ENCODE assay signal across 19 cellular contexts in genomic region chr7:32602470-32602869, GRCh38.
"Had no signal": no experiment of that assay in that cellular context is flagged by ENCODE, and none has a peak within 500 bp of the region (broad histone marks: within the 10 kb centered on the region; RNA-seq: fewer than 3 reads in every experiment).

No MANE protein-coding gene starts in this region.

- ATAC-seq: foreskin keratinocyte; gastroesophageal sphincter; naive thymus-derived CD4-positive, alpha-beta T cell; psoas muscle; right lobe of liver; stimulated activated naive B cell treated with anti-CD40 and anti-IgM and Interleukin-4, amounts not matched to agents 10 μg/mL and 1 μg/mL and 100 μg/mL, for 72 hours had no signal

- DNase-seq: colonic mucosa; effector memory CD4-positive, alpha-beta T cell; foreskin keratinocyte; heart right ventricle; hippocampal formation; islet precursor cell; kidney glomerular epithelial cell; mesendoderm; midbrain; naive thymus-derived CD4-positive, alpha-beta T cell; nucleus accumbens; psoas muscle; right lobe of liver; small intestine; stimulated activated CD4-positive, alpha-beta T cell treated with anti-CD3 and anti-CD28 coated beads, Interleukin-15, amount 100 ng/mL, for 24 hours; stimulated activated CD4-positive, alpha-beta T cell treated with anti-CD3 and anti-CD28 coated beads, Interleukin-2, amount 100 ng/mL, for 48 hours; stimulated activated naive B cell treated with anti-CD40 and anti-IgM and Interleukin-4, amounts not matched to agents 10 μg/mL and 1 μg/mL and 100 μg/mL, for 72 hours; upper lobe of left lung had no signal
